ENCODE assay signal across 9 cellular contexts in genomic region chr1:21260405-21261129, GRCh38. TPM values are rescaled to one million over a fixed set of nuclear protein-coding genes. Genes with fewer than 3 reads are reported as not detected.
DNase-seq lines count a peak whose midpoint lies in the region; ATAC-seq and TF ChIP-seq lines count a peak whose summit lies in the region.
"Had no signal": no experiment of that assay in that cellular context is flagged by ENCODE, and none has a peak within 500 bp of the region (broad histone marks: within the 10 kb centered on the region; RNA-seq: fewer than 3 reads in every experiment).

No MANE protein-coding gene starts in this region.

- H3K36me3 ChIP-seq in Peyer's patch, result peaks cover 0 to 57% (median 0%) of the 10 kb centered on the region in 3 donors

- H3K4me1 Mint-ChIP-seq in CD4-positive, alpha-beta T cell (ENCODE audit: low read depth), result peaks cover 38% of the 10 kb centered on the region
- peaks cover 26% of the 10 kb centered on the region for H3K4me1 Mint-ChIP-seq in dendritic cell treated with granulocyte-macrophage colony-stimulating factor and Interleukin-4, amounts not matched to agents 40 ng/mL and 50 ng/mL, for 4 days (ENCODE audit: low read depth)
- peaks cover 23% of the 10 kb centered on the region for H3K4me1 Mint-ChIP-seq in progenitor cell of endocrine pancreas (ENCODE audit: low read depth)
- peaks cover 51% of the 10 kb centered on the region for H3K4me1 Mint-ChIP-seq in activated T-cell treated with anti-CD3 and anti-CD28 coated beads, Interleukin-2, amount 50 U/mL, for 4 hours (ENCODE audit: low read depth)

- no peak for DNase-seq in CD4-positive, alpha-beta T cell
- no peak for DNase-seq in Peyer's patch
- no peak for DNase-seq in progenitor cell of endocrine pancreas (ENCODE audit: low spot score, unreplicated experiment)
- DNase-seq in pons (ENCODE audit: low spot score), result no peak
- no peak for DNase-seq in NCI-H510A treated with DMSO at 0.1 percent for 48 hours (lab: John Stamatoyannopoulos, UW)
- no peak for DNase-seq in activated T-cell treated with anti-CD3 and anti-CD28 coated beads, Interleukin-2, amount 50 U/mL, for 4 hours
- no peak for DNase-seq in GM19238 (ENCODE audit: insufficient read length, low spot score)
- DNase-seq: midbrain had no signal

- no peak overlapping the region for H3K4me3 ChIP-seq in Peyer's patch

- intact Hi-C loops in CD4-positive, alpha-beta T cell (cut with DNase I, micrococcal nuclease), result no loop called here
- intact Hi-C loops in dendritic cell treated with granulocyte-macrophage colony-stimulating factor and Interleukin-4, amounts not matched to agents 40 ng/mL and 50 ng/mL, for 4 days (cut with micrococcal nuclease), result no loop called here

- H3K4me3 Mint-ChIP-seq in CD4-positive, alpha-beta T cell, result no peak overlapping the region
- no peak overlapping the region for H3K4me3 Mint-ChIP-seq in dendritic cell treated with granulocyte-macrophage colony-stimulating factor and Interleukin-4, amounts not matched to agents 40 ng/mL and 50 ng/mL, for 4 days
- H3K4me3 Mint-ChIP-seq in progenitor cell of endocrine pancreas (ENCODE audit: low read depth), result no peak overlapping the region
- no peak overlapping the region for H3K4me3 Mint-ChIP-seq in activated T-cell treated with anti-CD3 and anti-CD28 coated beads, Interleukin-2, amount 50 U/mL, for 4 hours

- H3K27me3 Mint-ChIP-seq in CD4-positive, alpha-beta T cell, result no peaks in the 10 kb centered on the region
- H3K27me3 Mint-ChIP-seq in dendritic cell treated with granulocyte-macrophage colony-stimulating factor and Interleukin-4, amounts not matched to agents 40 ng/mL and 50 ng/mL, for 4 days, result peaks cover 67% of the 10 kb centered on the region
- H3K27me3 Mint-ChIP-seq in progenitor cell of endocrine pancreas, result no peaks in the 10 kb centered on the region
- H3K27me3 Mint-ChIP-seq in activated T-cell treated with anti-CD3 and anti-CD28 coated beads, Interleukin-2, amount 50 U/mL, for 4 hours (ENCODE audit: low read depth), result no peaks in the 10 kb centered on the region

- ATAC-seq in CD4-positive, alpha-beta T cell (ENCODE audit: poor library complexity), result no peak
- no peak for ATAC-seq in activated T-cell treated with anti-CD3 and anti-CD28 coated beads, Interleukin-2, amount 50 U/mL, for 4 hours

- no peak for TF ChIP-seq POLR2A in Peyer's patch (IDR thresholded peaks at IDR 0.05)

- POLR2A ChIA-PET in CD4-positive, alpha-beta T cell (lab: Charles Lee), result no interaction called here

- no peaks in the 10 kb centered on the region for H3K9me3 Mint-ChIP-seq in CD4-positive, alpha-beta T cell
- no peaks in the 10 kb centered on the region for H3K9me3 Mint-ChIP-seq in dendritic cell treated with granulocyte-macrophage colony-stimulating factor and Interleukin-4, amounts not matched to agents 40 ng/mL and 50 ng/mL, for 4 days
- H3K9me3 Mint-ChIP-seq in progenitor cell of endocrine pancreas (ENCODE audit: low read depth), result no peaks in the 10 kb centered on the region
- H3K9me3 Mint-ChIP-seq in activated T-cell treated with anti-CD3 and anti-CD28 coated beads, Interleukin-2, amount 50 U/mL, for 4 hours, result no peaks in the 10 kb centered on the region

- peak overlapping the region; percentile 72 for H3K27ac Mint-ChIP-seq in CD4-positive, alpha-beta T cell
- peak overlapping the region; percentile 77 for H3K27ac Mint-ChIP-seq in dendritic cell treated with granulocyte-macrophage colony-stimulating factor and Interleukin-4, amounts not matched to agents 40 ng/mL and 50 ng/mL, for 4 days
- H3K27ac Mint-ChIP-seq in progenitor cell of endocrine pancreas, result peak overlapping the region; percentile 92

- no peaks in the 10 kb centered on the region for H3K9me3 ChIP-seq in CD4-positive, alpha-beta T cell (ENCODE audit: control insufficient read depth, low read length)
- H3K9me3 ChIP-seq in Peyer's patch, result no peaks in the 10 kb centered on the region

- no peaks in the 10 kb centered on the region for H3K27me3 ChIP-seq in CD4-positive, alpha-beta T cell (ENCODE audit: control insufficient read depth, insufficient read depth, low read length)
- no peaks in the 10 kb centered on the region for H3K27me3 ChIP-seq in Peyer's patch

- TF ChIP-seq CTCF in CD4-positive, alpha-beta T cell (IDR thresholded peaks at IDR 0.05), result no peak
- TF ChIP-seq CTCF in Peyer's patch (IDR thresholded peaks at IDR 0.05) (no peak), progenitor cell of endocrine pancreas (IDR thresholded peaks at IDR 0.05; ENCODE audit: unreplicated experiment) (no peak)

- H3K4me1 ChIP-seq in Peyer's patch, result peaks cover 0 to 39% (median 5%) of the 10 kb centered on the region in 4 donors

- CTCF ChIA-PET in CD4-positive, alpha-beta T cell (lab: Charles Lee), result interaction anchor here (1.5 to 11.5 kb wide), 3 partner anchors 9 to 107 kb away, joined by 8 to 175 read pairs (median 11); no protein-coding TSS in a partner anchor

- H3K27ac ChIP-seq in CD4-positive, alpha-beta T cell (ENCODE audit: low read depth, low read length), result no peak overlapping the region
- H3K27ac ChIP-seq in Peyer's patch, result peak overlapping the region; percentile 10 to 88 (median 70)

- peaks cover 88% of the 10 kb centered on the region for H3K36me3 Mint-ChIP-seq in CD4-positive, alpha-beta T cell (ENCODE audit: low read depth)
- H3K36me3 Mint-ChIP-seq in dendritic cell treated with granulocyte-macrophage colony-stimulating factor and Interleukin-4, amounts not matched to agents 40 ng/mL and 50 ng/mL, for 4 days (ENCODE audit: low read depth), result peaks cover 55% of the 10 kb centered on the region
- peaks cover 39% of the 10 kb centered on the region for H3K36me3 Mint-ChIP-seq in progenitor cell of endocrine pancreas (ENCODE audit: insufficient read depth)
- H3K36me3 Mint-ChIP-seq in activated T-cell treated with anti-CD3 and anti-CD28 coated beads, Interleukin-2, amount 50 U/mL, for 4 hours (ENCODE audit: insufficient read depth), result peaks cover 43% of the 10 kb centered on the region

RNA-seq across cellular contexts. Expression of gene ECE1, which starts 29.7 kb away (rescaled TPM):
- 10 to 100 TPM; 62.0 to 63.6 TPM for total RNA-seq in CD4-positive, alpha-beta T cell
- total RNA-seq in Peyer's patch (100 to 1,000 TPM; 105 to 122 (median 112) TPM), progenitor cell of endocrine pancreas (200 and 217 TPM in 2 replicates)
- total RNA-seq in activated T-cell treated with anti-CD3 and anti-CD28 coated beads, Interleukin-2, amount 50 U/mL, for 4 hours, result 100 to 1,000 TPM; 121 to 168 (median 149) TPM
